Comparison of ENCODE assay signal across 8 cellular contexts in the genomic region with DNA sequence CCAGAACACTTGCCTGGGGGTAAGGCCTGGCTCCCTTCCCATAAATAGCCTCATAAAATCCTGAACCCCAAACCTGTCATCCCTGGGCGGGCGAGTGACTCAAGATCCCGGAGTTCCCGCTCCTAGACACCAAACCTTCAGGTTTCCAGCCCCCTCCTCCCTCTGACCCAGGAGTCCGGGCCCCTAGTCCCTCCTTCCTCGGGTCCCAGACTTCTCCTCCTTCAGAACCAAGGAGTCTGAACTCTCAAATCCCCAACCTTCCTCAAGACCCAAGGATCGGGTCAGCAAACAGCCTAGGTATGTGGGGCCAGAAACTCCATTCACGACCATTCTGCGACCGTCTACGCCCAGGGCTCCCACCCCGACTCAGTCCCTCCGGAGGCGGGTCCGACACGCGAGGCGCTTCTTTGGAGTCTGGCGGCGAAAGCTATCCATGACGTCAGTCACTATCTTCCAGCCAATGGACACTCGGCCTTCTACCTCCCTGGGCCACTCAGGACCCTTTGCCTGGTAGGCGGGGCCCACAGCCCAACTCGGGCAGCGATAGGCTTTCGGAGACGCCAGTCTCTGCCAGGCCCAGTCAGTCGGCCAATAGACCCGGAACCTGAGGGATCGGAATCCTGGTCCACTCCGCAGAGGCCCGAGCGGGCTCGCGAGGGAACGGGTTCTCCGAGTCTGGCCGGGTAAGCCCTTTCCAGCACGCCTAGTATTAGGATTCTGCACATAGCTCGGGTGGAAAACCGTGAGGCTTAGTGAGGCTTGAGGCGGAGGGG. TPM values are rescaled to one million over a fixed set of nuclear protein-coding genes. Genes with fewer than 3 reads are reported as not detected.
DNase-seq lines count a peak whose midpoint lies in the region; TF ChIP-seq lines count a peak whose summit lies in the region.

No MANE protein-coding gene starts in this region.

- H3K27ac Mint-ChIP-seq in HFFc6: peak overlapping the region; percentile 98
- H3K27ac Mint-ChIP-seq in activated naive CD4-positive, alpha-beta T cell treated with anti-CD3 and anti-CD28 coated beads, Interleukin-2, amount 50 U/mL, for 24 hours: peak overlapping the region; percentile 92

- no peaks in the 10 kb centered on the region for H3K9me3 Mint-ChIP-seq in HFFc6
- H3K9me3 Mint-ChIP-seq in activated naive CD4-positive, alpha-beta T cell treated with anti-CD3 and anti-CD28 coated beads, Interleukin-2, amount 50 U/mL, for 24 hours: no peaks in the 10 kb centered on the region

- no peaks in the 10 kb centered on the region for H3K36me3 ChIP-seq in SK-N-MC (ENCODE audit: insufficient read depth, low read length)

- peak overlapping the region; percentile 91 for H3K4me3 ChIP-seq in SK-N-MC

- no peaks in the 10 kb centered on the region for H3K9me3 ChIP-seq in SK-N-MC (ENCODE audit: low read depth, low read length)

- peak; percentile 97 for DNase-seq in GM04503 (ENCODE audit: low read depth)
- peak; percentile 100 for DNase-seq in HFFc6
- peak; percentile 93 for DNase-seq in NCI-H1048 (lab: John Stamatoyannopoulos, UW)
- DNase-seq in SK-N-MC (ENCODE audit: low read depth, low spot score): peak; percentile 85
- DNase-seq in globus pallidus (ENCODE audit: low spot score): peak; percentile 98
- DNase-seq in non-pigmented ciliary epithelial cell (ENCODE audit: low read depth): peak; percentile 98
- peak; percentile 99 for DNase-seq in superior temporal gyrus (ENCODE audit: extremely low spot score)

- peaks cover 48% of the 10 kb centered on the region for H3K4me1 Mint-ChIP-seq in HFFc6 (ENCODE audit: low read depth)
- H3K4me1 Mint-ChIP-seq in activated naive CD4-positive, alpha-beta T cell treated with anti-CD3 and anti-CD28 coated beads, Interleukin-2, amount 50 U/mL, for 24 hours: peaks cover 31% of the 10 kb centered on the region

- peak overlapping the region; percentile 81 for H3K9ac ChIP-seq in SK-N-MC (ENCODE audit: insufficient read length)

- peaks cover 2% of the 10 kb centered on the region; the same call in 1 of the 2 replicates for H3K27me3 Mint-ChIP-seq in HFFc6 (ENCODE audit: insufficient read depth)
- no peaks in the 10 kb centered on the region for H3K27me3 Mint-ChIP-seq in activated naive CD4-positive, alpha-beta T cell treated with anti-CD3 and anti-CD28 coated beads, Interleukin-2, amount 50 U/mL, for 24 hours

- peak overlapping the region; percentile 47; the same call in 1 of the 2 replicates for H3K27ac ChIP-seq in SK-N-MC

- peaks cover 5% of the 10 kb centered on the region; the same call in 1 of the 2 replicates for H3K36me3 Mint-ChIP-seq in HFFc6 (ENCODE audit: low read depth)
- no peaks in the 10 kb centered on the region for H3K36me3 Mint-ChIP-seq in activated naive CD4-positive, alpha-beta T cell treated with anti-CD3 and anti-CD28 coated beads, Interleukin-2, amount 50 U/mL, for 24 hours

- peak overlapping the region; percentile 91 for H3K4me3 Mint-ChIP-seq in HFFc6
- peak overlapping the region; percentile 94 for H3K4me3 Mint-ChIP-seq in activated naive CD4-positive, alpha-beta T cell treated with anti-CD3 and anti-CD28 coated beads, Interleukin-2, amount 50 U/mL, for 24 hours

- TF ChIP-seq CTCF in HFFc6 (IDR thresholded peaks at IDR 0.05): no peak

RNA-seq across cellular contexts. Expression of gene CNFN, which starts 6.6 kb away (rescaled TPM):
- under 1 TPM; 0.48 to 0.80 (median 0.68) TPM for total RNA-seq in HFFc6 (2021; fragmentation: NEBNext Ultra II Directional; extraction: Animal tissue kit (Norgen Biotek cat#: 25700))

RNA-seq across cellular contexts. Expression of gene LIPE, which starts 30.5 kb away (rescaled TPM):
- total RNA-seq in HFFc6 (2021; fragmentation: NEBNext Ultra II Directional; extraction: Animal tissue kit (Norgen Biotek cat#: 25700)): 1 to 10 TPM; 4.7 to 9.2 (median 7.1) TPM

RNA-seq across cellular contexts. Expression of gene CXCL17, which starts 46.0 kb away (rescaled TPM):
- not detected for total RNA-seq in HFFc6 (2021; fragmentation: NEBNext Ultra II Directional; extraction: Animal tissue kit (Norgen Biotek cat#: 25700))

Comparison
In these comparisons a context has a peak if more than half of its experiments do, and no peak if none do; other contexts are left out.
1. Peak in every context shown above with its lines: DNase-seq, H3K4me3 ChIP-seq and H3K27ac ChIP-seq.